8 cellular contexts compared by ENCODE assay signal in the genomic region with DNA sequence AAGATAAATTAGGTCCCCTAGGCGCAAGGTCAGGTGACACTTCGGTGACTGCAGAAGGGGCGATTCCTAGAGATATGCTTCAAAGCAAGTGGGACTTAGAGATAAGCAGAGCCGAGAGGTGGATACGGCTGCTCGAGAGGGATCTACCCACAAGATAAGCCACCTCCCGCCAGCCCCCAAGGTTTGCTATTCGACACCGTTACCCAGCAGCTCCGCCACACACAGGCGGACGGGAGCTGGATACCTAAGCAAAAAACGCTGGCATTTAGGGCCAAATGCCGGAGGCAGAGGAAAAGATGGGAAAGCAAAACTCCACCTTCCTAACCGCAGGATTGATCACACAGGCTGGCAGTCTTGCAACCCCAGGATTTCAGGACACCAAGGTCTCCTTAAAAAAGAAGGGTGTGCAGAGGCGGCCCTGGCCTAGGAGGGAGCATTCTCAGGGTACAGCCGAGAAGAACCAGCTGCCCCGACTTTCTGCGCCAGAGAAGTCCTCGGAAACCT. TPM values are rescaled to one million over a fixed set of nuclear protein-coding genes. Genes with fewer than 3 reads are reported as not detected.
DNase-seq lines count a peak whose midpoint lies in the region; ATAC-seq and TF ChIP-seq lines count a peak whose summit lies in the region.

No MANE protein-coding gene starts in this region.

- DNase-seq in activated T-cell treated with anti-CD3 and anti-CD28 coated beads for 48 hours (ENCODE audit: low read depth) (peak; percentile 23), activated T-cell treated with anti-CD3 and anti-CD28 coated beads for 4 hours (no peak), T-cell (peak in 27 of 34 experiments; percentile 9 to 63 (median 42)), coronary artery (ENCODE audit: low spot score) (no peak), ureter (ENCODE audit: low spot score) (peak; percentile 50), mucosa of gallbladder (ENCODE audit: low spot score) (no peak)

- H3K4me3 ChIP-seq in coronary artery (peak overlapping the region; percentile 98), muscle layer of duodenum (ENCODE audit: low read depth in 1 of 2, low read length in 2 of 2) (peak overlapping the region; percentile 100)

- peaks cover 32% of the 10 kb centered on the region for H3K36me3 Mint-ChIP-seq in T-cell

- peaks cover 38 to 49% of the 10 kb centered on the region in 2 donors for H3K4me1 ChIP-seq in muscle layer of duodenum (ENCODE audit: control insufficient read depth in 1 of 2, insufficient read depth in 2 of 2, low read length in 2 of 2)

- H3K27me3 ChIP-seq in muscle layer of duodenum (ENCODE audit: low read depth, low read length): no peaks in the 10 kb centered on the region

- peaks cover 27 to 49% of the 10 kb centered on the region in 2 donors for H3K36me3 ChIP-seq in muscle layer of duodenum (ENCODE audit: control insufficient read depth in 1 of 2, insufficient read depth in 2 of 2, low read length in 2 of 2)

- POLR2A ChIA-PET in T-cell (lab: Charles Lee): interaction anchor here (0.5 to 5.4 kb wide), 5 partner anchors 14 to 115 kb away, joined by 3 to 84 read pairs (median 4); no protein-coding TSS in a partner anchor

- no peaks in the 10 kb centered on the region for H3K9me3 ChIP-seq in muscle layer of duodenum (ENCODE audit: control insufficient read depth in 1 of 2, low read length in 2 of 2)

- peak in 2 of 4 experiments; percentile 13 to 14 for ATAC-seq in T-cell (replicated peaks in 1 of 4)
- ATAC-seq in GM21526 (IDR thresholded peaks at IDR 0.05; ENCODE audit: low FRiP score, unreplicated experiment): no peak

- H3K27ac ChIP-seq in coronary artery (peak overlapping the region; percentile 100), muscle layer of duodenum (ENCODE audit: low read length) (peak overlapping the region; percentile 97)

- no peaks in the 10 kb centered on the region for H3K9me3 Mint-ChIP-seq in T-cell

- H3K27ac Mint-ChIP-seq in T-cell: peak overlapping the region; percentile 89 to 94

- no peaks in the 10 kb centered on the region for H3K27me3 Mint-ChIP-seq in T-cell

- TF ChIP-seq CTCF in coronary artery (IDR thresholded peaks at IDR 0.05): no peak

- H3K4me3 Mint-ChIP-seq in T-cell: peak overlapping the region; percentile 93 to 94 (median 94)

- CTCF ChIA-PET in T-cell (lab: Charles Lee): interaction anchor here in 1 of 2 donors (2.1 to 6.5 kb wide), 2 partner anchors 58 to 115 kb away, joined by 8 to 36 read pairs; no protein-coding TSS in a partner anchor

- H3K4me1 Mint-ChIP-seq in T-cell: peaks cover 67 to 71% (median 67%) of the 10 kb centered on the region in 3 donors

RNA-seq across cellular contexts. Expression of a gene that starts 0.7 kb away (rescaled TPM):
- total RNA-seq in T-cell (1,000 to 10,000 TPM in 2 of 5 donors, 100 to 1,000 TPM in 3; 575 to 1,574 (median 654) TPM), ureter (2,368 TPM), mucosa of gallbladder (2,359 TPM)

RNA-seq across cellular contexts. Expression of a gene that starts 16.6 kb away (rescaled TPM):
- total RNA-seq in T-cell (under 1 TPM in 3 of 5 donors, not detected in 2; 0.07 to 0.23 (median 0.13) TPM), ureter (9.4 TPM), mucosa of gallbladder (2.8 TPM)

RNA-seq across cellular contexts. Expression of a gene that starts 49.4 kb away (rescaled TPM):
- total RNA-seq in T-cell (under 1 TPM in 2 of 5 donors, not detected in 3; 0.12 to 0.28 TPM), ureter (14.9 TPM), mucosa of gallbladder (12.1 TPM)

Comparison
In these comparisons a context has a peak if more than half of its experiments do, and no peak if none do; other contexts are left out.
1. DNase-seq: peak in activated T-cell treated with anti-CD3 and anti-CD28 coated beads for 48 hours (single experiment), T-cell (27 of 34) and ureter (single experiment); none in activated T-cell treated with anti-CD3 and anti-CD28 coated beads for 4 hours (single experiment), coronary artery (single experiment) and mucosa of gallbladder (single experiment).
2. RNA of a gene that starts 49.4 kb away (total RNA-seq): 14.9 TPM in ureter (single experiment) and 12.1 TPM in mucosa of gallbladder (single experiment); 0.12 to 0.28 TPM in T-cell; every median in the first group is over 10 times any median in the second.